20 cellular contexts compared by ENCODE assay signal in the genomic region with DNA sequence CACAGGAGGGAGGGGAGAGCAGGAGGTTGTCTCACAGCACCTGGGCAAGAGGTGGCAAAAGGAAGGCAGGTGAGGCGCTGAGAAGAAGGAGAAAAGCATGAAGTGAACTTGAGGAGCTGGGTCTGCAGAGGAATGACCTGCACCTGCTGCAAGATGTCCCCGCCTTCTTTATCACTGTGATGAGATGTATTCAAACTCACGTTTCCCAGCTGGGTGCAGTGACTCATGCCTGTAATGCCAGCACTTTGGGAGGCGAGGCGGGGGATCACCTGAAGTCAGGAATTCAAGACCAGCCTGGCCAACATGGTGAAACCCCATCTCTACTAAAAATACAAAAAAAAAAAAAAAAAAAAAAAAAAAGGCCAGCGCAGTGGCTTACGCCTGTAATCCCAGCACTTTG. TPM values are rescaled to one million over a fixed set of nuclear protein-coding genes. Genes with fewer than 3 reads are reported as not detected.
DNase-seq lines count a peak whose midpoint lies in the region; ATAC-seq and TF ChIP-seq lines count a peak whose summit lies in the region.
"Had no signal": no experiment of that assay in that cellular context is flagged by ENCODE, and none has a peak within 500 bp of the region (broad histone marks: within the 10 kb centered on the region; RNA-seq: fewer than 3 reads in every experiment).

No MANE protein-coding gene starts in this region.

- intact Hi-C loops in PC-9 (cut with micrococcal nuclease; ENCODE audit: unreplicated experiment) (loop anchor here (2.0 kb wide), 1 partner anchor 56 kb away; no protein-coding TSS in a partner anchor), posterior vena cava (cut with DNase I) (no loop called here), stomach (cut with DNase I; ENCODE audit: low total_unique reads) (no loop called here)

- H3K27ac ChIP-seq in HEK293 (ENCODE audit: extremely low read depth, low read depth, low read length) (no peak overlapping the region), PC-9 (no peak overlapping the region), stomach (no peak overlapping the region)
- H3K27ac ChIP-seq: BLaER1 treated with 17β-estradiol and CSF1 and Interleukin-3, amounts not matched to agents 10 nM and 100 nM; GM23248 had no signal

- whole genome bisulfite sequencing in stomach, 5 donors, result 73 to 94% (median 82%) methylated on average over 5 to 7 of the region's 7 CpGs

- no peak for TF ChIP-seq EP300 in stomach (IDR thresholded peaks at IDR 0.05)

- DNase-seq in PC-9 (peak; percentile 41 to 69), endothelial cell (ENCODE audit: low spot score) (no peak), posterior vena cava (ENCODE audit: low spot score) (peak; percentile 41), stomach (no peak)
- DNase-seq in activated CD4-positive, alpha-beta memory T cell treated with anti-CD3 and anti-CD28 coated beads, Interleukin-2, amount 10 ng/mL, durations not matched to agents 7 days and 5 days, result no peak
- DNase-seq in stimulated activated naive CD8-positive, alpha-beta T cell treated with anti-CD3 and anti-CD28 coated beads, Interleukin-15, Interleukin-2, amounts not matched to agents 100 U/mL and 50 U/mL, for 24 hours, result no peak
- DNase-seq: Calu3; CD8-positive, alpha-beta T cell; DMS53; DND-41; EL; GM23248; HCEC 1CT; HFFc6 had no signal

- H3K9me3 ChIP-seq in HEK293 (ENCODE audit: control insufficient read depth, insufficient read depth, low read depth, low read length) (no peaks in the 10 kb centered on the region), PC-9 (ENCODE audit: insufficient read depth, low read depth) (no peaks in the 10 kb centered on the region), stomach (peaks cover 0 to 2% (median 0%) of the 10 kb centered on the region in 4 donors)

- no peaks in the 10 kb centered on the region for H3K79me2 ChIP-seq in PC-9 (ENCODE audit: low read depth)

- CTCF ChIA-PET in HEK293 (lab: Yijun Ruan, JAX) (interaction anchor here (0.7 kb wide), 1 partner anchor 9 kb away, joined by 4 read pairs; no protein-coding TSS in a partner anchor), PC-9 (lab: Charles Lee) (interaction anchor here (0.7 kb wide), 2 partner anchors 19 to 39 kb away, joined by 12 to 17 read pairs; no protein-coding TSS in a partner anchor)
- CTCF ChIA-PET in activated CD4-positive, alpha-beta memory T cell treated with anti-CD3 and anti-CD28 coated beads, Interleukin-2, amount 10 ng/mL, durations not matched to agents 7 days and 5 days (lab: Charles Lee), result interaction anchor here (0.7 kb wide), 1 partner anchor 250 kb away, joined by 3 read pairs; no protein-coding TSS in a partner anchor

- BruUV-seq in PC-9 (replicated peaks; lab: Mats Ljungman, UMichigan), result no TSS peak

- peaks cover 4% of the 10 kb centered on the region for H3K27me3 Mint-ChIP-seq in endothelial cell (ENCODE audit: unreplicated experiment)
- peaks cover 11% of the 10 kb centered on the region for H3K27me3 Mint-ChIP-seq in activated CD4-positive, alpha-beta memory T cell treated with anti-CD3 and anti-CD28 coated beads, Interleukin-2, amount 10 ng/mL, durations not matched to agents 7 days and 5 days
- H3K27me3 Mint-ChIP-seq: B cell, IgD-negative memory B cell had no signal

- H3K4me1 Mint-ChIP-seq in endothelial cell (ENCODE audit: unreplicated experiment), result peaks cover 4% of the 10 kb centered on the region
- no peaks in the 10 kb centered on the region for H3K4me1 Mint-ChIP-seq in activated CD4-positive, alpha-beta memory T cell treated with anti-CD3 and anti-CD28 coated beads, Interleukin-2, amount 10 ng/mL, durations not matched to agents 7 days and 5 days

- no peak overlapping the region for H3K4me2 ChIP-seq in PC-9
- H3K4me2 ChIP-seq: BLaER1 treated with 17β-estradiol and CSF1 and Interleukin-3, amounts not matched to agents 10 nM and 100 nM had no signal

- H3K4me1 ChIP-seq in HEK293 (ENCODE audit: control insufficient read depth, insufficient read depth, low read length), result 0 out of 2 replicates have a peak, but pooled peaks cover 3% of the 10 kb centered on the region
- no peaks in the 10 kb centered on the region for H3K4me1 ChIP-seq in PC-9 (replicated peaks; ENCODE audit: insufficient read depth)
- peaks cover 0 to 10% (median 0%) of the 10 kb centered on the region in 4 donors for H3K4me1 ChIP-seq in stomach

- H3K9me2 ChIP-seq in PC-9 (ENCODE audit: insufficient read depth), result no peaks in the 10 kb centered on the region

- TF ChIP-seq POLR2A in stomach (IDR thresholded peaks at IDR 0.05), result no peak

- no peak overlapping the region for H3K4me3 Mint-ChIP-seq in endothelial cell (ENCODE audit: unreplicated experiment)
- H3K4me3 Mint-ChIP-seq in activated CD4-positive, alpha-beta memory T cell treated with anti-CD3 and anti-CD28 coated beads, Interleukin-2, amount 10 ng/mL, durations not matched to agents 7 days and 5 days, result no peak overlapping the region
- H3K4me3 Mint-ChIP-seq: B cell; CD8-positive, alpha-beta T cell; HFFc6; IgD-negative memory B cell had no signal

- no peaks in the 10 kb centered on the region for H3K9me3 Mint-ChIP-seq in endothelial cell (ENCODE audit: unreplicated experiment)
- H3K9me3 Mint-ChIP-seq in activated CD4-positive, alpha-beta memory T cell treated with anti-CD3 and anti-CD28 coated beads, Interleukin-2, amount 10 ng/mL, durations not matched to agents 7 days and 5 days, result no peaks in the 10 kb centered on the region
- H3K9me3 Mint-ChIP-seq: CD8-positive, alpha-beta T cell; HFFc6 had no signal

- no peaks in the 10 kb centered on the region for H3K27me3 ChIP-seq in PC-9 (ENCODE audit: insufficient read depth, low read depth)
- no peaks in the 10 kb centered on the region for H3K27me3 ChIP-seq in stomach
- H3K27me3 ChIP-seq: BLaER1 treated with 17β-estradiol and CSF1 and Interleukin-3, amounts not matched to agents 10 nM and 100 nM had no signal

- H3K4me3 ChIP-seq in HEK293 (ENCODE audit: low read depth, low read length) (no peak overlapping the region), PC-9 (no peak overlapping the region), stomach (no peak overlapping the region)
- H3K4me3 ChIP-seq: BLaER1 treated with 17β-estradiol and CSF1 and Interleukin-3, amounts not matched to agents 10 nM and 100 nM; GM12878; GM23248 had no signal

- H4K20me1 ChIP-seq in PC-9 (ENCODE audit: insufficient read depth), result no peaks in the 10 kb centered on the region
- H4K20me1 ChIP-seq: BLaER1 treated with 17β-estradiol and CSF1 and Interleukin-3, amounts not matched to agents 10 nM and 100 nM had no signal

- H2AFZ ChIP-seq in PC-9, result no peak overlapping the region
- H2AFZ ChIP-seq: GM23248 had no signal

- H3K36me3 ChIP-seq in HEK293 (ENCODE audit: control insufficient read depth in 2 of 2, insufficient read depth in 1 of 2, low read length in 2 of 2) (no peaks in the 10 kb centered on the region), PC-9 (ENCODE audit: low read depth) (no peaks in the 10 kb centered on the region), stomach (no peaks in the 10 kb centered on the region)
- H3K36me3 ChIP-seq: BLaER1 treated with 17β-estradiol and CSF1 and Interleukin-3, amounts not matched to agents 10 nM and 100 nM had no signal

- POLR2A ChIA-PET in HEK293 (lab: Yijun Ruan, JAX) (interaction anchor here (0.7 kb wide), 1 partner anchor 196 kb away, joined by 3 read pairs; no protein-coding TSS in a partner anchor), PC-9 (lab: Charles Lee; ENCODE audit: unreplicated experiment) (interaction anchor here (0.6 to 0.7 kb wide), 3 partner anchors 19 to 843 kb away, joined by 3 to 17 read pairs (median 8); no protein-coding TSS in a partner anchor)
- POLR2A ChIA-PET in activated CD4-positive, alpha-beta memory T cell treated with anti-CD3 and anti-CD28 coated beads, Interleukin-2, amount 10 ng/mL, durations not matched to agents 7 days and 5 days (lab: Charles Lee), result no interaction called here

- H3F3A ChIP-seq in PC-9 (ENCODE audit: insufficient read depth, low read depth), result no peaks in the 10 kb centered on the region

- peaks cover 3% of the 10 kb centered on the region for H3K36me3 Mint-ChIP-seq in endothelial cell (ENCODE audit: low read depth, unreplicated experiment)
- no peaks in the 10 kb centered on the region for H3K36me3 Mint-ChIP-seq in activated CD4-positive, alpha-beta memory T cell treated with anti-CD3 and anti-CD28 coated beads, Interleukin-2, amount 10 ng/mL, durations not matched to agents 7 days and 5 days (ENCODE audit: low read depth)
- H3K36me3 Mint-ChIP-seq: CD8-positive, alpha-beta T cell had no signal

- no peak for ATAC-seq in stimulated activated naive CD8-positive, alpha-beta T cell treated with anti-CD3 and anti-CD28 coated beads, Interleukin-15, Interleukin-2, amounts not matched to agents 100 U/mL and 50 U/mL, for 24 hours
- ATAC-seq: CD8-positive, alpha-beta T cell; GM12878; HepG2 had no signal

- TF ChIP-seq CTCF in HEK293 (tag by site-specific recombination; IDR thresholded peaks at IDR 0.05), result no peak
- TF ChIP-seq CTCF in PC-9 (conservative IDR thresholded peaks at IDR 0.05), result no peak
- no peak for TF ChIP-seq CTCF in endothelial cell (IDR thresholded peaks at IDR 0.05; ENCODE audit: unreplicated experiment)
- no peak for TF ChIP-seq CTCF in stomach (IDR thresholded peaks at IDR 0.05)

- peak overlapping the region; percentile 73 for H3K27ac Mint-ChIP-seq in endothelial cell (ENCODE audit: unreplicated experiment)
- H3K27ac Mint-ChIP-seq in activated CD4-positive, alpha-beta memory T cell treated with anti-CD3 and anti-CD28 coated beads, Interleukin-2, amount 10 ng/mL, durations not matched to agents 7 days and 5 days, result no peak overlapping the region
- H3K27ac Mint-ChIP-seq: B cell; CD8-positive, alpha-beta T cell; HFFc6; IgD-negative memory B cell had no signal

TF ChIP-seq in HEK293, 187 proteins besides CTCF, POLR2A, EP300 and RAD21:
- peak; percentile 28; the same call in 1 of the 2 replicates for TF ChIP-seq GLIS1 (tag by site-specific recombination; IDR thresholded peaks at IDR 0.05)
- no peak for TF ChIP-seq ZNF274 (IDR thresholded peaks at IDR 0.05; ENCODE audit: low read length)
- TF ChIP-seq ZNF274 (tag by site-specific recombination; IDR thresholded peaks at IDR 0.05; ENCODE audit: borderline replicate concordance), result no peak
- TF ChIP-seq ZNF366 (tag by site-specific recombination; conservative IDR thresholded peaks at IDR 0.05), result no peak
- no peak for TF ChIP-seq ZNF140 (tag by site-specific recombination; IDR thresholded peaks at IDR 0.05)

RNA-seq across cellular contexts. Expression of a gene that starts 22.2 kb away (rescaled TPM):
- total RNA-seq in PC-9 (2021), result 23.4 and 25.2 TPM in 2 replicates
- 129 TPM for total RNA-seq in endothelial cell (ENCODE audit: unreplicated experiment)
- 10 to 100 TPM; 11.6 to 13.3 TPM for total RNA-seq in posterior vena cava
- total RNA-seq in activated CD4-positive, alpha-beta memory T cell treated with anti-CD3 and anti-CD28 coated beads, Interleukin-2, amount 10 ng/mL, durations not matched to agents 7 days and 5 days, result 10 to 100 TPM; 19.4 to 20.7 TPM
- 10 to 100 TPM in 4 of 5 donors, 1 to 10 TPM in 1; 7.9 to 35.3 (median 15.2) TPM for total RNA-seq in stomach
- 10 to 100 TPM; 15.6 to 21.1 (median 16.6) TPM for polyA plus RNA-seq in stomach

Comparison
In these comparisons a context has a peak if more than half of its experiments do, and no peak if none do; other contexts are left out.
1. DNase-seq: peak in PC-9 (2 of 2) and posterior vena cava (single experiment); none in endothelial cell (single experiment), activated CD4-positive, alpha-beta memory T cell treated with anti-CD3 and anti-CD28 coated beads, Interleukin-2, amount 10 ng/mL, durations not matched to agents 7 days and 5 days (single experiment), stimulated activated naive CD8-positive, alpha-beta T cell treated with anti-CD3 and anti-CD28 coated beads, Interleukin-15, Interleukin-2, amounts not matched to agents 100 U/mL and 50 U/mL, for 24 hours (single experiment) and stomach (single experiment).